11 cellular contexts compared by ENCODE assay signal in the genomic region with DNA sequence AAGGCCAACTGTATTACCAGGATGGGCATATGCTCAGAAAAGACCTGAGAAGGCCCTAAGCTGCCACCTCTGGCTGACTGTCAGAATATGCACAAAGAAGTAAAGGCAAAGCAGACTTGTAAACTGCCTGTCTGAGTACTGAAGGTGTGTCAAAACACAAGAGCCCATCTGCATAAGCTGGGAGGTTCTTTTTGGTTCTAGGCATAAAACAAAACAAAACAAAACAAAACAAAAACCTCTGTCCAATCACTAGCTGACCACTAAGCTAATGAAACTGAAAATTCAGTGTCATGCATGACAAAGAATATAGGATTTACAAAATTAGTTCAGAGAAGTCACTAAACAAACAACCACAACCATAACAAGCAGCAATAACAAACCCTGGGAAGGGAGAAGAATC. TPM values are rescaled to one million over a fixed set of nuclear protein-coding genes. Genes with fewer than 3 reads are reported as not detected.
A peak's percentile ranks its signal among the peaks of the same experiment; 100 is the strongest.
DNase-seq lines count a peak whose midpoint lies in the region; ATAC-seq and TF ChIP-seq lines count a peak whose summit lies in the region.
"Had no signal": no experiment of that assay in that cellular context is flagged by ENCODE, and none has a peak within 500 bp of the region (broad histone marks: within the 10 kb centered on the region; RNA-seq: fewer than 3 reads in every experiment).

No MANE protein-coding gene starts in this region.

- no peak overlapping the region for H3K4me3 Mint-ChIP-seq in GM23338
- no peak overlapping the region for H3K4me3 Mint-ChIP-seq in activated naive CD4-positive, alpha-beta T cell treated with anti-CD3 and anti-CD28 coated beads, Interleukin-2, amount 10 ng/mL, durations not matched to agents 7 days and 5 days

- H3K4me1 ChIP-seq in GM23338 (ENCODE audit: insufficient read depth) (peaks cover 24% of the 10 kb centered on the region), left ventricle myocardium inferior (peaks cover 50% of the 10 kb centered on the region), adrenal gland (replicated peaks in 1 of 2) (peaks cover 7 to 19% of the 10 kb centered on the region in 2 donors)
- H3K4me1 ChIP-seq: parathyroid adenoma had no signal

- H3F3A ChIP-seq in GM23338 (replicated peaks; ENCODE audit: low read depth), result peaks cover 9% of the 10 kb centered on the region; the same call in 1 of the 2 replicates

- ATAC-seq in GM18868 (IDR thresholded peaks at IDR 0.05; ENCODE audit: unreplicated experiment), result peak; percentile 56
- ATAC-seq in GM23338, result peak; percentile 78
- no peak for ATAC-seq in HG03097 (IDR thresholded peaks at IDR 0.05; ENCODE audit: low FRiP score, unreplicated experiment)

- H3K27ac ChIP-seq in GM23338 (ENCODE audit: low read depth) (no peak overlapping the region), left ventricle myocardium inferior (replicated peaks) (peak overlapping the region; percentile 36), adrenal gland (no peak overlapping the region)
- H3K27ac ChIP-seq: parathyroid adenoma had no signal

- peaks cover 9% of the 10 kb centered on the region; the same call in 1 of the 2 replicates for H4K20me1 ChIP-seq in GM23338 (replicated peaks; ENCODE audit: insufficient read depth)

- H3K79me2 ChIP-seq in GM23338 (replicated peaks; ENCODE audit: insufficient read depth), result peaks cover 98% of the 10 kb centered on the region

- no peak overlapping the region for H2AFZ ChIP-seq in GM23338
- H2AFZ ChIP-seq: parathyroid adenoma had no signal

- H3K27me3 ChIP-seq in GM23338 (ENCODE audit: insufficient read depth) (no peaks in the 10 kb centered on the region), left ventricle myocardium inferior (ENCODE audit: low read depth) (no peaks in the 10 kb centered on the region), adrenal gland (no peaks in the 10 kb centered on the region)

- peak; percentile 29 for DNase-seq in GM23338 (ENCODE audit: low spot score)
- peak; percentile 18 for DNase-seq in HT1080 (ENCODE audit: low read depth)
- no peak for DNase-seq in left ventricle myocardium inferior
- DNase-seq in dedifferentiated amniotic fluid mesenchymal stem cell (ENCODE audit: extremely low spot score), result no peak
- DNase-seq in adrenal gland, result no peak
- no peak for DNase-seq in activated naive CD4-positive, alpha-beta T cell treated with anti-CD3 and anti-CD28 coated beads, Interleukin-2, amount 10 ng/mL, durations not matched to agents 7 days and 5 days
- DNase-seq: hypothalamus had no signal

- 0 out of 2 replicates have a peak, but pooled peaks cover 4% of the 10 kb centered on the region for H3K9me2 ChIP-seq in GM23338 (ENCODE audit: insufficient read depth)

- H3K4me1 Mint-ChIP-seq in GM23338, result peaks cover 38% of the 10 kb centered on the region
- no peaks in the 10 kb centered on the region for H3K4me1 Mint-ChIP-seq in activated naive CD4-positive, alpha-beta T cell treated with anti-CD3 and anti-CD28 coated beads, Interleukin-2, amount 10 ng/mL, durations not matched to agents 7 days and 5 days

- H3K36me3 Mint-ChIP-seq in GM23338 (ENCODE audit: low read depth), result peaks cover 19% of the 10 kb centered on the region
- H3K36me3 Mint-ChIP-seq in activated naive CD4-positive, alpha-beta T cell treated with anti-CD3 and anti-CD28 coated beads, Interleukin-2, amount 10 ng/mL, durations not matched to agents 7 days and 5 days, result no peaks in the 10 kb centered on the region

- H3K4me3 ChIP-seq in GM23338 (no peak overlapping the region), left ventricle myocardium inferior (no peak overlapping the region), adrenal gland (no peak overlapping the region)

- H3K9me3 ChIP-seq in left ventricle myocardium inferior (replicated peaks) (no peaks in the 10 kb centered on the region), adrenal gland (replicated peaks in 1 of 3) (no peaks in the 10 kb centered on the region)

- intact Hi-C loops in left ventricle myocardium inferior (cut with micrococcal nuclease), result no loop called here
- intact Hi-C loops in adrenal gland (cut with DNase I), result no loop called here

- H3K36me3 ChIP-seq in GM23338 (ENCODE audit: insufficient read depth) (no peaks in the 10 kb centered on the region), left ventricle myocardium inferior (peaks cover 7% of the 10 kb centered on the region), adrenal gland (replicated peaks in 1 of 2) (no peaks in the 10 kb centered on the region)

- H3K27ac Mint-ChIP-seq in GM23338, result no peak overlapping the region
- no peak overlapping the region for H3K27ac Mint-ChIP-seq in activated naive CD4-positive, alpha-beta T cell treated with anti-CD3 and anti-CD28 coated beads, Interleukin-2, amount 10 ng/mL, durations not matched to agents 7 days and 5 days

- no peaks in the 10 kb centered on the region for H3K27me3 Mint-ChIP-seq in GM23338 (ENCODE audit: insufficient read depth, low read depth, poor library complexity)
- no peaks in the 10 kb centered on the region for H3K27me3 Mint-ChIP-seq in activated naive CD4-positive, alpha-beta T cell treated with anti-CD3 and anti-CD28 coated beads, Interleukin-2, amount 10 ng/mL, durations not matched to agents 7 days and 5 days

- CTCF ChIA-PET in activated naive CD4-positive, alpha-beta T cell treated with anti-CD3 and anti-CD28 coated beads, Interleukin-2, amount 10 ng/mL, durations not matched to agents 7 days and 5 days (lab: Charles Lee), result interaction anchor here (1.6 kb wide), 1 partner anchor 29 kb away, joined by 4 read pairs; no protein-coding TSS in a partner anchor

- TF ChIP-seq CTCF in GM23338 (conservative IDR thresholded peaks at IDR 0.05; ENCODE audit: low read depth in 2 of 2) (peak in 1 of 2 experiments; percentile 18; a peak in 1 of 4 replicates), left ventricle myocardium inferior (IDR thresholded peaks at IDR 0.05; ENCODE audit: borderline replicate concordance) (no peak), adrenal gland (IDR thresholded peaks at IDR 0.05) (no peak)

- no peaks in the 10 kb centered on the region for H3K9me3 Mint-ChIP-seq in GM23338
- H3K9me3 Mint-ChIP-seq in activated naive CD4-positive, alpha-beta T cell treated with anti-CD3 and anti-CD28 coated beads, Interleukin-2, amount 10 ng/mL, durations not matched to agents 7 days and 5 days, result no peaks in the 10 kb centered on the region

- no peak for TF ChIP-seq POLR2A in adrenal gland (IDR thresholded peaks at IDR 0.05)

- no peak overlapping the region for H3K4me2 ChIP-seq in GM23338

TF ChIP-seq in GM23338, 12 proteins besides CTCF, POLR2A, EP300 and RAD21:
- no peak for TF ChIP-seq EZH2 (IDR thresholded peaks at IDR 0.05; ENCODE audit: low read depth, unreplicated experiment)

RNA-seq across cellular contexts. Expression of gene SH3D19, which starts 20.6 kb away (rescaled TPM):
- total RNA-seq in GM23338 (2014; rRNA removed; shearing (Covaris generic)), result 51.6 and 57.4 TPM in 2 replicates
- polyA plus RNA-seq in GM23338 (2016; fragmentation: Nextera tagmentation; extraction: Ambion mirVana), result 23.9 and 25.3 TPM in 2 replicates
- 22.6 and 22.7 TPM in 2 replicates for total RNA-seq in HT1080 (2014; rRNA removed; shearing (Covaris generic))
- polyA plus RNA-seq in HT1080 (2015; cell fraction: cytosol; rRNA removed), result 17.7 and 20.9 TPM in 2 replicates
- polyA plus RNA-seq in HT1080 (2015; cell fraction: nucleus; rRNA removed), result 20.7 and 22.2 TPM in 2 replicates
- total RNA-seq in left ventricle myocardium inferior, result 121 TPM
- total RNA-seq in adrenal gland, result 100 to 1,000 TPM in 1 of 8 donors, 10 to 100 TPM in 7; 21.4 to 117 (median 48.5) TPM
- 10 to 100 TPM; 22.3 to 32.7 (median 23.6) TPM for polyA plus RNA-seq in adrenal gland
- total RNA-seq: T-helper 2 cell treated with Interferon-gamma antibody and Interleukin-4, amounts not matched to agents 100 ng/mL and 5 ng/mL, for 36 hours had no signal

RNA-seq across cellular contexts. Expression of gene PRSS48, which starts 27.8 kb away (rescaled TPM):
- not detected in 2 replicates for total RNA-seq in GM23338 (2014; rRNA removed; shearing (Covaris generic))
- 0.23 and 0.36 TPM in 2 replicates for polyA plus RNA-seq in GM23338 (2016; fragmentation: Nextera tagmentation; extraction: Ambion mirVana)
- not detected in 2 replicates for total RNA-seq in HT1080 (2014; rRNA removed; shearing (Covaris generic))
- polyA plus RNA-seq in HT1080 (2015; cell fraction: cytosol; rRNA removed), result not detected in 2 replicates
- not detected in 2 replicates for polyA plus RNA-seq in HT1080 (2015; cell fraction: nucleus; rRNA removed)
- total RNA-seq in left ventricle myocardium inferior, result not detected
- total RNA-seq in adrenal gland, result not detected
- not detected for polyA plus RNA-seq in adrenal gland
- total RNA-seq: T-helper 2 cell treated with Interferon-gamma antibody and Interleukin-4, amounts not matched to agents 100 ng/mL and 5 ng/mL, for 36 hours had no signal

Comparison
In these comparisons a context has a peak if more than half of its experiments do, and no peak if none do; other contexts are left out.
1. DNase-seq: peak in GM23338 (single experiment) and HT1080 (single experiment); none in left ventricle myocardium inferior (single experiment), dedifferentiated amniotic fluid mesenchymal stem cell (single experiment), adrenal gland (0 of 7) and activated naive CD4-positive, alpha-beta T cell treated with anti-CD3 and anti-CD28 coated beads, Interleukin-2, amount 10 ng/mL, durations not matched to agents 7 days and 5 days (single experiment).